In the genomic region with DNA sequence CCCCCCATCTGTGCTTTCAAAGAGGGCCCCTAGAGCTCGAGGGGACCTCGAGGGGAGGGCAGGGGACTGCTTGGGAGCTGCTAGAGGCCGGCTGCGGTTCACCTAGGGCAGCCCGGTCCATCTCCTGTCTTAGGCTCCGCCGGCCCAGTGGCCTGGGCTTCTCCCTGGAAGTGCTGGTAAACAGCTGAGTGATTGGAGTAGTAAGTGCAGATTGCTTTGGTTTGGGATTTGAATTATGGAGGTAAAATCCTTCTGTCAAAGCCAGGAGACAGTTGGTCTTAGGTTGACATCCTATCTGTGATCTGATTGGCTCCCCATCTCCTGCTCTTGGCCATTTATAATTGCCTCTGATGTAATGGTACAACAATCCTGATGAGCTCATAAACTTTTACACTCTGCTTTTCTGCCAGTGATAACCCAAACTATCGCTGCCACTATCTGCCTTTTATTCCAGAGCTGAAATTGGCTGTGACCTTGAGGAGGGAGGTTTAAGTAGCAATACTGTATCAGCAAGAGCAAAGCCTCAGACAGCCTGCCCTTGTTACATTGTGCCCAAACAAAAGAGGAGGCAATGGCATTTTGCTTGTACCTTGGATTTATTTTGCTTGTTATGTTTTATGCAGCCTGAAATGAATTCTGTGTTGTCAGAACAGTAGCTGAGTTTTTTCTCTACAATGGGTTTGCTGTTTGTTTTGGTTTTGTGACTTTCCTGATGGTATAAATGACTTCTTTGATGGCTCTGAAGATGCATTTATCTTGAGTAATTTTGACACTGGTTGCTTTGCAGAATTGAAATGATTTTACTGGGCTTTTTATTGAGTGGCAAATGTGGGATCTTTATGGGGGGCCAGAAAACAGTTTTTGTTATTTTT, we compare ENCODE assay signal across 8 cellular contexts. TPM values are rescaled to one million over a fixed set of nuclear protein-coding genes. Genes with fewer than 3 reads are reported as not detected.
A peak's percentile ranks its signal among the peaks of the same experiment; 100 is the strongest.
DNase-seq lines count a peak whose midpoint lies in the region; TF ChIP-seq lines count a peak whose summit lies in the region.

No MANE protein-coding gene starts in this region.

- peak overlapping the region; percentile 96 to 99 (median 99) for H3K27ac ChIP-seq in sigmoid colon

- TF ChIP-seq POLR2A in sigmoid colon (IDR thresholded peaks at IDR 0.05) = no peak

- no peak overlapping the region for H3K4me3 Mint-ChIP-seq in MCF 10A (ENCODE audit: unreplicated experiment)

- H3K27me3 ChIP-seq in GM06990 (replicated peaks; ENCODE audit: control insufficient read depth, insufficient read depth, low read length) (no peaks in the 10 kb centered on the region), sigmoid colon (no peaks in the 10 kb centered on the region)

- H3K9me3 Mint-ChIP-seq in MCF 10A (ENCODE audit: unreplicated experiment) = no peaks in the 10 kb centered on the region

- peak overlapping the region; percentile 88 for H3K4me3 ChIP-seq in GM06990 (replicated peaks; ENCODE audit: low read depth, low read length)
- H3K4me3 ChIP-seq in iPS-11a (ENCODE audit: low read depth, low read length) = peak overlapping the region; percentile 67
- H3K4me3 ChIP-seq in sigmoid colon = peak overlapping the region; percentile 89 to 98 (median 96)

- H3K4me1 Mint-ChIP-seq in MCF 10A (ENCODE audit: insufficient read depth, unreplicated experiment) = peaks cover 11% of the 10 kb centered on the region

- H3K27ac Mint-ChIP-seq in MCF 10A (ENCODE audit: low read depth, unreplicated experiment) = no peak overlapping the region

- TSS peak; percentile 76 for BruUV-seq in MCF 10A (replicated peaks; lab: Mats Ljungman, UMichigan)

- CTCF ChIA-PET in MCF 10A (lab: Yijun Ruan, JAX) = interaction anchor here (1.0 to 3.9 kb wide), 4 partner anchors 21 to 91 kb away, joined by 3 to 19 read pairs (median 10); no protein-coding TSS in a partner anchor

- H3K36me3 Mint-ChIP-seq in MCF 10A (ENCODE audit: insufficient read depth, unreplicated experiment) = no peaks in the 10 kb centered on the region

- H3K27me3 Mint-ChIP-seq in MCF 10A (ENCODE audit: insufficient read depth, unreplicated experiment) = no peaks in the 10 kb centered on the region

- peak in 1 of 4 donors; percentile 47 for TF ChIP-seq EP300 in sigmoid colon (IDR thresholded peaks at IDR 0.05)

- POLR2A ChIA-PET in MCF 10A (lab: Yijun Ruan, JAX) = interaction anchor here (0.6 to 7.7 kb wide), 30 partner anchors 8 to 1551 kb away, joined by 3 to 63 read pairs (median 4); a partner anchor contains a TSS

- H3K4me1 ChIP-seq in sigmoid colon = peaks cover 5 to 72% (median 67%) of the 10 kb centered on the region in 4 donors

- 0% methylated on average over 8 of the region's 8 CpGs for WGBS in sigmoid colon, 2 donors

- TF ChIP-seq CTCF in GM06990 (IDR thresholded peaks at IDR 0.05; ENCODE audit: insufficient read depth, low read length, poor library complexity, severe bottlenecking) = no peak
- TF ChIP-seq CTCF in MCF 10A (IDR thresholded peaks at IDR 0.05; ENCODE audit: unreplicated experiment) = no peak
- TF ChIP-seq CTCF in sigmoid colon (IDR thresholded peaks at IDR 0.05) = no peak

- no peaks in the 10 kb centered on the region for H3K9me3 ChIP-seq in sigmoid colon

- DNase-seq in 8988T (peak; percentile 76), GM06990 (ENCODE audit: extremely low read depth, insufficient read length) (peak; percentile 67), NCI-H1105 treated with DMSO at 0.1 percent for 48 hours (lab: John Stamatoyannopoulos, UW) (peak; percentile 93), SK-N-DZ (ENCODE audit: low spot score) (peak; percentile 65), MCF 10A (ENCODE audit: unreplicated experiment) (peak; percentile 91), sigmoid colon (peak; percentile 71), posterior vena cava (ENCODE audit: low spot score) (no peak)

- H3K36me3 ChIP-seq in GM06990 (ENCODE audit: control insufficient read depth, insufficient read depth, low read length) (no peaks in the 10 kb centered on the region), sigmoid colon (no peaks in the 10 kb centered on the region)

- intact Hi-C loops in MCF 10A (cut with micrococcal nuclease) = loop anchor here (1.0 to 2.0 kb wide), 3 partner anchors 25 to 96 kb away; no protein-coding TSS in a partner anchor
- intact Hi-C loops in sigmoid colon (cut with DNase I) = loop anchor here (10.0 kb wide), 1 partner anchor 167 kb away; a partner anchor contains a TSS
- intact Hi-C loops in posterior vena cava (cut with DNase I) = loop anchor here (5.0 kb wide), 2 partner anchors 74 to 89 kb away; a partner anchor contains a TSS

RNA-seq across cellular contexts. Expression of a gene that starts 2.4 kb away (rescaled TPM):
- 28.8 and 29.1 TPM in 2 replicates for polyA plus RNA-seq in SK-N-DZ (2014; cell fraction: cytosol; rRNA removed)
- polyA plus RNA-seq in SK-N-DZ (2014; cell fraction: nucleus; rRNA removed) = 14.1 and 24.3 TPM in 2 replicates
- 54.2 and 56.9 TPM in 2 replicates for total RNA-seq in MCF 10A (2022)
- 10 to 100 TPM; 20.7 to 47.1 (median 24.7) TPM for total RNA-seq in sigmoid colon
- 10 to 100 TPM in 2 of 3 donors, 1 to 10 TPM in 1; 7.2 to 36.7 (median 11.1) TPM for polyA plus RNA-seq in sigmoid colon
- total RNA-seq in posterior vena cava = 10 to 100 TPM; 48.1 to 48.6 TPM
